ENCODE assay signal across 9 cellular contexts in genomic region chr11:118295834-118296454, GRCh38. TPM values are rescaled to one million over a fixed set of nuclear protein-coding genes. Genes with fewer than 3 reads are reported as not detected.
DNase-seq lines count a peak whose midpoint lies in the region; ATAC-seq, FAIRE-seq and TF ChIP-seq lines count a peak whose summit lies in the region.
"Had no signal": no experiment of that assay in that cellular context is flagged by ENCODE, and none has a peak within 500 bp of the region (broad histone marks: within the 10 kb centered on the region; RNA-seq: fewer than 3 reads in every experiment).

No MANE protein-coding gene starts in this region.

- H3K27me3 ChIP-seq in CD8-positive, alpha-beta memory T cell (ENCODE audit: insufficient read depth, low read length, poor library complexity, severe bottlenecking): no peaks in the 10 kb centered on the region
- H3K27me3 ChIP-seq in HL-60 (ENCODE audit: insufficient read depth, poor library complexity, severe bottlenecking) (no peaks in the 10 kb centered on the region), esophagus squamous epithelium (no peaks in the 10 kb centered on the region), small intestine (ENCODE audit: control insufficient read depth in 2 of 2, insufficient read depth in 2 of 2, low read length in 2 of 2) (no peaks in the 10 kb centered on the region)

- peak; percentile 34 for ATAC-seq in activated B cell treated with CpG ODN at 0.5 μM for 24 hours (ENCODE audit: low read depth)
- ATAC-seq in HG03039 (IDR thresholded peaks at IDR 0.05; ENCODE audit: unreplicated experiment): no peak
- ATAC-seq in HG02642 (IDR thresholded peaks at IDR 0.05; ENCODE audit: poor library complexity, unreplicated experiment): no peak
- ATAC-seq in GM21576 (IDR thresholded peaks at IDR 0.05; ENCODE audit: unreplicated experiment): no peak

- TF ChIP-seq CTCF in HL-60 (IDR thresholded peaks at IDR 0.05; ENCODE audit: insufficient read depth, low read length) (peak; percentile 32), activated B cell treated with CpG ODN at 0.5 μM for 24 hours (IDR thresholded peaks at IDR 0.05) (peak; percentile 44), esophagus squamous epithelium (IDR thresholded peaks at IDR 0.05) (peak; percentile 51 to 85 (median 66))

- H3K36me3 ChIP-seq in CD8-positive, alpha-beta memory T cell (ENCODE audit: insufficient read depth, low read length): no peaks in the 10 kb centered on the region
- H3K36me3 ChIP-seq in esophagus squamous epithelium: no peaks in the 10 kb centered on the region
- no peaks in the 10 kb centered on the region for H3K36me3 ChIP-seq in small intestine (ENCODE audit: control insufficient read depth in 2 of 2, insufficient read depth in 2 of 2, low read length in 2 of 2)

- no peaks in the 10 kb centered on the region for H3K36me3 Mint-ChIP-seq in CD8-positive, alpha-beta memory T cell
- no peaks in the 10 kb centered on the region for H3K36me3 Mint-ChIP-seq in activated B cell treated with CpG ODN at 0.5 μM for 24 hours (ENCODE audit: low read depth)

- POLR2A ChIA-PET in CD8-positive, alpha-beta memory T cell (lab: Charles Lee): no interaction called here
- POLR2A ChIA-PET in activated B cell treated with CpG ODN at 0.5 μM for 24 hours (lab: Charles Lee): interaction anchor here (0.8 to 1.4 kb wide), 2 partner anchors 58 to 63 kb away, joined by 3 read pairs; partner anchors contain the start of gene UBE4A

- intact Hi-C loops in activated B cell treated with CpG ODN at 0.5 μM for 24 hours (cut with micrococcal nuclease) (loop anchor here (1.0 kb wide), 2 partner anchors 57 to 192 kb away; no protein-coding TSS in a partner anchor), esophagus squamous epithelium (cut with DNase I) (no loop called here)

- no peak overlapping the region for H3K4me3 ChIP-seq in CD8-positive, alpha-beta memory T cell (ENCODE audit: low read length)
- H3K4me3 ChIP-seq in HL-60 (replicated peaks; ENCODE audit: insufficient read depth, low read length): no peak overlapping the region
- no peak overlapping the region for H3K4me3 ChIP-seq in esophagus squamous epithelium
- H3K4me3 ChIP-seq in small intestine (ENCODE audit: low read depth in 1 of 2, low read length in 2 of 2): no peak overlapping the region

- H3K27ac Mint-ChIP-seq in CD8-positive, alpha-beta memory T cell: peak overlapping the region; percentile 34 to 85 (median 74)
- H3K27ac Mint-ChIP-seq in activated B cell treated with CpG ODN at 0.5 μM for 24 hours: no peak overlapping the region
- H3K27ac Mint-ChIP-seq: IgD-negative memory B cell had no signal

- TF ChIP-seq POLR2A in esophagus squamous epithelium (IDR thresholded peaks at IDR 0.05): no peak

- H3K4me1 ChIP-seq in CD8-positive, alpha-beta memory T cell (ENCODE audit: insufficient read depth, low read length): peaks cover 8% of the 10 kb centered on the region
- H3K4me1 ChIP-seq in esophagus squamous epithelium (peaks cover 0 to 14% (median 4%) of the 10 kb centered on the region in 3 donors), small intestine (ENCODE audit: control insufficient read depth in 2 of 2, insufficient read depth in 1 of 2, low read depth in 1 of 2, low read length in 1 of 2) (no peaks in the 10 kb centered on the region)

- peak in 3 of 5 donors; percentile 45 to 68 (median 53) for DNase-seq in CD8-positive, alpha-beta memory T cell
- peak in 1 of 2 experiments; percentile 18 for DNase-seq in HL-60 (ENCODE audit: low read depth in 1 of 2, low spot score in 1 of 2)
- no peak for DNase-seq in activated B cell treated with CpG ODN at 0.5 μM for 24 hours
- DNase-seq in esophagus squamous epithelium (lab: John Stamatoyannopoulos, UW): no peak
- DNase-seq in small intestine: peak; percentile 74

- peaks cover 12 to 20% (median 17%) of the 10 kb centered on the region in 3 donors for H3K4me1 Mint-ChIP-seq in CD8-positive, alpha-beta memory T cell
- no peaks in the 10 kb centered on the region for H3K4me1 Mint-ChIP-seq in activated B cell treated with CpG ODN at 0.5 μM for 24 hours

- H3K9me3 ChIP-seq in CD8-positive, alpha-beta memory T cell (ENCODE audit: low read length): no peaks in the 10 kb centered on the region
- H3K9me3 ChIP-seq in esophagus squamous epithelium (no peaks in the 10 kb centered on the region), small intestine (ENCODE audit: control insufficient read depth, low read depth) (no peaks in the 10 kb centered on the region)

- no peak overlapping the region for H3K27ac ChIP-seq in CD8-positive, alpha-beta memory T cell (ENCODE audit: low read depth, low read length)
- H3K27ac ChIP-seq in HL-60 (replicated peaks): no peak overlapping the region
- H3K27ac ChIP-seq in esophagus squamous epithelium: no peak overlapping the region
- H3K27ac ChIP-seq in small intestine (ENCODE audit: low read depth in 1 of 2, low read length in 1 of 2): no peak overlapping the region

- no peak for FAIRE-seq in small intestine (lab: Jason Lieb, UNC)

- H3K9me3 Mint-ChIP-seq in CD8-positive, alpha-beta memory T cell: no peaks in the 10 kb centered on the region
- H3K9me3 Mint-ChIP-seq in activated B cell treated with CpG ODN at 0.5 μM for 24 hours: no peaks in the 10 kb centered on the region
- H3K9me3 Mint-ChIP-seq: IgD-negative memory B cell had no signal

- no peak overlapping the region for H3K4me3 Mint-ChIP-seq in CD8-positive, alpha-beta memory T cell
- H3K4me3 Mint-ChIP-seq in activated B cell treated with CpG ODN at 0.5 μM for 24 hours: no peak overlapping the region
- H3K4me3 Mint-ChIP-seq: IgD-negative memory B cell had no signal

- no peaks in the 10 kb centered on the region for H3K27me3 Mint-ChIP-seq in CD8-positive, alpha-beta memory T cell
- peaks cover 11% of the 10 kb centered on the region for H3K27me3 Mint-ChIP-seq in activated B cell treated with CpG ODN at 0.5 μM for 24 hours

- CTCF ChIA-PET in CD8-positive, alpha-beta memory T cell (lab: Charles Lee): interaction anchor here (0.6 to 2.7 kb wide), 39 partner anchors 9 to 760 kb away, joined by 3 to 26 read pairs (median 4); partner anchors contain the start of genes CD3E, JAML, MPZL2 and MPZL3
- CTCF ChIA-PET in activated B cell treated with CpG ODN at 0.5 μM for 24 hours (lab: Charles Lee): interaction anchor here (0.7 to 2.1 kb wide), 23 partner anchors 9 to 480 kb away, joined by 3 to 22 read pairs (median 5); partner anchors contain the start of genes CD3E, MPZL2 and UBE4A

- WGBS in esophagus squamous epithelium, 2 donors: 28 to 52% methylated on average over 2 of the region's 2 CpGs
- 42 to 49% (median 48%) methylated on average over 2 of the region's 2 CpGs for WGBS in small intestine, 3 donors

RNA-seq across cellular contexts. Expression of gene CD3E, which starts 8.6 kb away (rescaled TPM):
- total RNA-seq in CD8-positive, alpha-beta memory T cell: 100 to 1,000 TPM; 534 to 541 TPM
- 1,158 TPM for polyA plus RNA-seq in CD8-positive, alpha-beta memory T cell
- total RNA-seq in activated B cell treated with CpG ODN at 0.5 μM for 24 hours (0.59 and 0.95 TPM in 2 replicates), esophagus squamous epithelium (1 to 10 TPM; 1.9 to 7.8 (median 3.1) TPM)
- 10 to 100 TPM in 1 of 3 donors, 1 to 10 TPM in 2; 5.9 to 13.8 (median 6.9) TPM for polyA plus RNA-seq in small intestine

RNA-seq across cellular contexts. Expression of gene MPZL2, which starts 31.8 kb away (rescaled TPM):
- 1 to 10 TPM; 4.5 to 5.5 TPM for total RNA-seq in CD8-positive, alpha-beta memory T cell
- polyA plus RNA-seq in CD8-positive, alpha-beta memory T cell: 0.36 TPM
- total RNA-seq in activated B cell treated with CpG ODN at 0.5 μM for 24 hours (0.29 TPM in 1 of 2 replicates, not detected in the other), esophagus squamous epithelium (100 to 1,000 TPM; 249 to 491 (median 352) TPM)
- polyA plus RNA-seq in small intestine: 10 to 100 TPM in 1 of 3 donors, 1 to 10 TPM in 2; 1.6 to 27.5 (median 3.1) TPM
- polyA plus RNA-seq: IgD-negative memory B cell had no signal

RNA-seq across cellular contexts. Expression of gene MPZL3, which starts 43.8 kb away (rescaled TPM):
- 100 to 1,000 TPM; 113 to 119 TPM for total RNA-seq in CD8-positive, alpha-beta memory T cell
- polyA plus RNA-seq in CD8-positive, alpha-beta memory T cell: 10.6 TPM
- total RNA-seq in activated B cell treated with CpG ODN at 0.5 μM for 24 hours: 2.9 and 3.7 TPM in 2 replicates
- 10 to 100 TPM; 17.4 to 44.4 (median 32.4) TPM for total RNA-seq in esophagus squamous epithelium
- 1 to 10 TPM; 3.0 to 4.0 (median 3.9) TPM for polyA plus RNA-seq in small intestine

RNA-seq across cellular contexts. Expression of gene CD3D, which starts 46.6 kb away (rescaled TPM):
- 100 to 1,000 TPM; 426 to 438 TPM for total RNA-seq in CD8-positive, alpha-beta memory T cell
- 1,253 TPM for polyA plus RNA-seq in CD8-positive, alpha-beta memory T cell
- total RNA-seq in activated B cell treated with CpG ODN at 0.5 μM for 24 hours (1.8 TPM in 1 of 2 replicates, not detected in the other), esophagus squamous epithelium (10 to 100 TPM in 1 of 4 donors, 1 to 10 TPM in 3; 5.7 to 11.8 (median 7.2) TPM)
- 10 to 100 TPM in 1 of 3 donors, 1 to 10 TPM in 2; 5.4 to 14.6 (median 6.9) TPM for polyA plus RNA-seq in small intestine

RNA-seq across cellular contexts. Expression of gene CD3G, which starts 48.2 kb away (rescaled TPM):
- total RNA-seq in CD8-positive, alpha-beta memory T cell: 100 to 1,000 TPM; 167 to 170 TPM
- polyA plus RNA-seq in CD8-positive, alpha-beta memory T cell: 414 TPM
- total RNA-seq in activated B cell treated with CpG ODN at 0.5 μM for 24 hours: 0.20 TPM in 1 of 2 replicates, not detected in the other
- 1 to 10 TPM in 3 of 4 donors, under 1 TPM in 1; 0.85 to 4.0 (median 1.4) TPM for total RNA-seq in esophagus squamous epithelium
- 1 to 10 TPM in 2 of 3 donors, under 1 TPM in 1; 0.45 to 7.3 (median 1.1) TPM for polyA plus RNA-seq in small intestine

Comparison
In these comparisons a context has a peak if more than half of its experiments do, and no peak if none do; other contexts are left out.
1. DNase-seq: peak in CD8-positive, alpha-beta memory T cell (3 of 5) and small intestine (single experiment); none in activated B cell treated with CpG ODN at 0.5 μM for 24 hours (single experiment) and esophagus squamous epithelium (single experiment).
2. RNA of gene CD3E, which starts 8.6 kb away (total RNA-seq): 534 to 541 TPM in CD8-positive, alpha-beta memory T cell; 1.9 to 7.8 TPM in esophagus squamous epithelium and 0.59 to 0.95 TPM in activated B cell treated with CpG ODN at 0.5 μM for 24 hours; every median in the first group is over 10 times any median in the second.
3. RNA of gene MPZL2, which starts 31.8 kb away (total RNA-seq): 249 to 491 TPM in esophagus squamous epithelium; 4.5 to 5.5 TPM in CD8-positive, alpha-beta memory T cell and 0.29 TPM in activated B cell treated with CpG ODN at 0.5 μM for 24 hours; every median in the first group is over 10 times any median in the second.
4. Peak in every context shown above with its lines, with median percentiles within 50 percentile points of each other: CTCF ChIP-seq.